ENCODE assay signal across 1 cellular context in the genomic region with DNA sequence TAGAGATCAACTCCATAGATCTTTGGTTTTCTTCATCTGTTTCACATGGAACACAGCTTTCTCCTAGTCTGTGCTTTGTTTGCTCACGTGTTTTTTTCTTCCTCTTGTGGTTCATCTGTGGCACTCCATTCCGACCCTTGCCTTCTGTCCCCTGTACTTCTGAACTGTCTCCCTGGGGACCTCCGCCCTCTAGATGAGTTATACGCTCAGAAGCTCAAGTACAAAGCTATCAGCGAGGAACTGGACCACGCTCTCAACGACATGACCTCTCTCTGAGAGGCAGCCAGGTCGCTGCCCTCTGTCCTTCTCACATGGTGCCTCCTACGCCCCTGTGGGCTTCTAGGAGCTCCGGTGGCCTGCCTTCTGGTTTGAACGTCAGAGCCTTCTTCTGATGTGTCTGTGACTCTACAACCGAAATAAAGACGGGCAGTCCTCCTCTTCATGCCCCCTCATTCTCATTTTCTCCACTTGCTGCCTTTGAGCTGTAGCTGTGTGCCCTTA.
TF ChIP-seq lines count a peak whose summit lies in the region.

No MANE protein-coding gene starts in this region.

TF ChIP-seq in HepG2, 621 proteins besides CTCF, POLR2A, EP300 and RAD21 (continued from another document):
- TF ChIP-seq, protein P1, sequence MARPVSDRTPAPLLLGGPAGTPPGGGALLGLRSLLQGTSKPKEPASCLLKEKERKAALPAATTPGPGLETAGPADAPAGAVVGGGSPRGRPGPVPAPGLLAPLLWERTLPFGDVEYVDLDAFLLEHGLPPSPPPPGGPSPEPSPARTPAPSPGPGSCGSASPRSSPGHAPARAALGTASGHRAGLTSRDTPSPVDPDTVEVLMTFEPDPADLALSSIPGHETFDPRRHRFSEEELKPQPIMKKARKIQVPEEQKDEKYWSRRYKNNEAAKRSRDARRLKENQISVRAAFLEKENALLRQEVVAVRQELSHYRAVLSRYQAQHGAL (CRISPR knock-in tag; IDR thresholded peaks at IDR 0.05; ENCODE audit: not compliant biosample characterization): no peak
- TF ChIP-seq, protein P2, sequence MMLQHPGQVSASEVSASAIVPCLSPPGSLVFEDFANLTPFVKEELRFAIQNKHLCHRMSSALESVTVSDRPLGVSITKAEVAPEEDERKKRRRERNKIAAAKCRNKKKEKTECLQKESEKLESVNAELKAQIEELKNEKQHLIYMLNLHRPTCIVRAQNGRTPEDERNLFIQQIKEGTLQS (CRISPR knock-in tag; IDR thresholded peaks at IDR 0.05): 0 out of 2 replicates have a peak, but pooled peaks have one; percentile 0
- TF ChIP-seq SOX6 (IDR thresholded peaks at IDR 0.05) (no peak), SOX6 (CRISPR knock-in tag; IDR thresholded peaks at IDR 0.05) (0 out of 2 replicates have a peak, but pooled peaks have one; percentile 15), GATAD2A (CRISPR knock-in tag; IDR thresholded peaks at IDR 0.05) (no peak), NR2F6 (IDR thresholded peaks at IDR 0.05) (peak; percentile 77), NR2F6 (CRISPR knock-in tag; IDR thresholded peaks at IDR 0.05) (0 out of 2 replicates have a peak, but pooled peaks have one; percentile 14), NCOA2 (CRISPR knock-in tag; IDR thresholded peaks at IDR 0.05) (no peak), SKI (IDR thresholded peaks at IDR 0.05; ENCODE audit: partially characterized antibody) (no peak), HDAC2 (CRISPR knock-in tag; IDR thresholded peaks at IDR 0.05) (0 out of 2 replicates have a peak, but pooled peaks have one; percentile 13), ZBTB38 (CRISPR knock-in tag; IDR thresholded peaks at IDR 0.05) (peak; percentile 86), ZNF484 (CRISPR knock-in tag; IDR thresholded peaks at IDR 0.05; ENCODE audit: borderline replicate concordance, low read depth) (no peak), ZNF616 (CRISPR knock-in tag; IDR thresholded peaks at IDR 0.05; ENCODE audit: low read depth) (no peak), ZNF614 (CRISPR knock-in tag; IDR thresholded peaks at IDR 0.05; ENCODE audit: borderline replicate concordance) (peak; percentile 26; the same call in 1 of the 2 replicates), SALL1 (CRISPR knock-in tag; IDR thresholded peaks at IDR 0.05) (peak; percentile 51; the same call in 1 of the 2 replicates), STAG1 (CRISPR knock-in tag; IDR thresholded peaks at IDR 0.05) (no peak), YY1 (IDR thresholded peaks at IDR 0.05; ENCODE audit: insufficient read depth, insufficient replicate concordance, low read depth, low read length) (no peak), RBAK (CRISPR knock-in tag; IDR thresholded peaks at IDR 0.05) (no peak), HNF4G (IDR thresholded peaks at IDR 0.05; ENCODE audit: borderline replicate concordance, low read depth, low read length) (peak; percentile 68; the same call in 1 of the 2 replicates), HNF4G (CRISPR knock-in tag; IDR thresholded peaks at IDR 0.05; ENCODE audit: borderline replicate concordance, low read depth) (no peak), REXO4 (CRISPR knock-in tag; IDR thresholded peaks at IDR 0.05; ENCODE audit: borderline replicate concordance) (no peak), MED1 (CRISPR knock-in tag; IDR thresholded peaks at IDR 0.05) (no peak), ZNF33B (CRISPR knock-in tag; IDR thresholded peaks at IDR 0.05) (no peak)
- TF ChIP-seq, protein P3, sequence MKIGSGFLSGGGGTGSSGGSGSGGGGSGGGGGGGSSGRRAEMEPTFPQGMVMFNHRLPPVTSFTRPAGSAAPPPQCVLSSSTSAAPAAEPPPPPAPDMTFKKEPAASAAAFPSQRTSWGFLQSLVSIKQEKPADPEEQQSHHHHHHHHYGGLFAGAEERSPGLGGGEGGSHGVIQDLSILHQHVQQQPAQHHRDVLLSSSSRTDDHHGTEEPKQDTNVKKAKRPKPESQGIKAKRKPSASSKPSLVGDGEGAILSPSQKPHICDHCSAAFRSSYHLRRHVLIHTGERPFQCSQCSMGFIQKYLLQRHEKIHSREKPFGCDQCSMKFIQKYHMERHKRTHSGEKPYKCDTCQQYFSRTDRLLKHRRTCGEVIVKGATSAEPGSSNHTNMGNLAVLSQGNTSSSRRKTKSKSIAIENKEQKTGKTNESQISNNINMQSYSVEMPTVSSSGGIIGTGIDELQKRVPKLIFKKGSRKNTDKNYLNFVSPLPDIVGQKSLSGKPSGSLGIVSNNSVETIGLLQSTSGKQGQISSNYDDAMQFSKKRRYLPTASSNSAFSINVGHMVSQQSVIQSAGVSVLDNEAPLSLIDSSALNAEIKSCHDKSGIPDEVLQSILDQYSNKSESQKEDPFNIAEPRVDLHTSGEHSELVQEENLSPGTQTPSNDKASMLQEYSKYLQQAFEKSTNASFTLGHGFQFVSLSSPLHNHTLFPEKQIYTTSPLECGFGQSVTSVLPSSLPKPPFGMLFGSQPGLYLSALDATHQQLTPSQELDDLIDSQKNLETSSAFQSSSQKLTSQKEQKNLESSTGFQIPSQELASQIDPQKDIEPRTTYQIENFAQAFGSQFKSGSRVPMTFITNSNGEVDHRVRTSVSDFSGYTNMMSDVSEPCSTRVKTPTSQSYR (CRISPR knock-in tag; IDR thresholded peaks at IDR 0.05; ENCODE audit: borderline replicate concordance): no peak
- TF ChIP-seq, protein P4, sequence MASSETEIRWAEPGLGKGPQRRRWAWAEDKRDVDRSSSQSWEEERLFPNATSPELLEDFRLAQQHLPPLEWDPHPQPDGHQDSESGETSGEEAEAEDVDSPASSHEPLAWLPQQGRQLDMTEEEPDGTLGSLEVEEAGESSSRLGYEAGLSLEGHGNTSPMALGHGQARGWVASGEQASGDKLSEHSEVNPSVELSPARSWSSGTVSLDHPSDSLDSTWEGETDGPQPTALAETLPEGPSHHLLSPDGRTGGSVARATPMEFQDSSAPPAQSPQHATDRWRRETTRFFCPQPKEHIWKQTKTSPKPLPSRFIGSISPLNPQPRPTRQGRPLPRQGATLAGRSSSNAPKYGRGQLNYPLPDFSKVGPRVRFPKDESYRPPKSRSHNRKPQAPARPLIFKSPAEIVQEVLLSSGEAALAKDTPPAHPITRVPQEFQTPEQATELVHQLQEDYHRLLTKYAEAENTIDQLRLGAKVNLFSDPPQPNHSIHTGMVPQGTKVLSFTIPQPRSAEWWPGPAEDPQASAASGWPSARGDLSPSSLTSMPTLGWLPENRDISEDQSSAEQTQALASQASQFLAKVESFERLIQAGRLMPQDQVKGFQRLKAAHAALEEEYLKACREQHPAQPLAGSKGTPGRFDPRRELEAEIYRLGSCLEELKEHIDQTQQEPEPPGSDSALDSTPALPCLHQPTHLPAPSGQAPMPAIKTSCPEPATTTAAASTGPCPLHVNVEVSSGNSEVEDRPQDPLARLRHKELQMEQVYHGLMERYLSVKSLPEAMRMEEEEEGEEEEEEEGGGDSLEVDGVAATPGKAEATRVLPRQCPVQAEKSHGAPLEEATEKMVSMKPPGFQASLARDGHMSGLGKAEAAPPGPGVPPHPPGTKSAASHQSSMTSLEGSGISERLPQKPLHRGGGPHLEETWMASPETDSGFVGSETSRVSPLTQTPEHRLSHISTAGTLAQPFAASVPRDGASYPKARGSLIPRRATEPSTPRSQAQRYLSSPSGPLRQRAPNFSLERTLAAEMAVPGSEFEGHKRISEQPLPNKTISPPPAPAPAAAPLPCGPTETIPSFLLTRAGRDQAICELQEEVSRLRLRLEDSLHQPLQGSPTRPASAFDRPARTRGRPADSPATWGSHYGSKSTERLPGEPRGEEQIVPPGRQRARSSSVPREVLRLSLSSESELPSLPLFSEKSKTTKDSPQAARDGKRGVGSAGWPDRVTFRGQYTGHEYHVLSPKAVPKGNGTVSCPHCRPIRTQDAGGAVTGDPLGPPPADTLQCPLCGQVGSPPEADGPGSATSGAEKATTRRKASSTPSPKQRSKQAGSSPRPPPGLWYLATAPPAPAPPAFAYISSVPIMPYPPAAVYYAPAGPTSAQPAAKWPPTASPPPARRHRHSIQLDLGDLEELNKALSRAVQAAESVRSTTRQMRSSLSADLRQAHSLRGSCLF (CRISPR knock-in tag; IDR thresholded peaks at IDR 0.05; ENCODE audit: borderline replicate concordance): no peak
- TF ChIP-seq, protein P5, sequence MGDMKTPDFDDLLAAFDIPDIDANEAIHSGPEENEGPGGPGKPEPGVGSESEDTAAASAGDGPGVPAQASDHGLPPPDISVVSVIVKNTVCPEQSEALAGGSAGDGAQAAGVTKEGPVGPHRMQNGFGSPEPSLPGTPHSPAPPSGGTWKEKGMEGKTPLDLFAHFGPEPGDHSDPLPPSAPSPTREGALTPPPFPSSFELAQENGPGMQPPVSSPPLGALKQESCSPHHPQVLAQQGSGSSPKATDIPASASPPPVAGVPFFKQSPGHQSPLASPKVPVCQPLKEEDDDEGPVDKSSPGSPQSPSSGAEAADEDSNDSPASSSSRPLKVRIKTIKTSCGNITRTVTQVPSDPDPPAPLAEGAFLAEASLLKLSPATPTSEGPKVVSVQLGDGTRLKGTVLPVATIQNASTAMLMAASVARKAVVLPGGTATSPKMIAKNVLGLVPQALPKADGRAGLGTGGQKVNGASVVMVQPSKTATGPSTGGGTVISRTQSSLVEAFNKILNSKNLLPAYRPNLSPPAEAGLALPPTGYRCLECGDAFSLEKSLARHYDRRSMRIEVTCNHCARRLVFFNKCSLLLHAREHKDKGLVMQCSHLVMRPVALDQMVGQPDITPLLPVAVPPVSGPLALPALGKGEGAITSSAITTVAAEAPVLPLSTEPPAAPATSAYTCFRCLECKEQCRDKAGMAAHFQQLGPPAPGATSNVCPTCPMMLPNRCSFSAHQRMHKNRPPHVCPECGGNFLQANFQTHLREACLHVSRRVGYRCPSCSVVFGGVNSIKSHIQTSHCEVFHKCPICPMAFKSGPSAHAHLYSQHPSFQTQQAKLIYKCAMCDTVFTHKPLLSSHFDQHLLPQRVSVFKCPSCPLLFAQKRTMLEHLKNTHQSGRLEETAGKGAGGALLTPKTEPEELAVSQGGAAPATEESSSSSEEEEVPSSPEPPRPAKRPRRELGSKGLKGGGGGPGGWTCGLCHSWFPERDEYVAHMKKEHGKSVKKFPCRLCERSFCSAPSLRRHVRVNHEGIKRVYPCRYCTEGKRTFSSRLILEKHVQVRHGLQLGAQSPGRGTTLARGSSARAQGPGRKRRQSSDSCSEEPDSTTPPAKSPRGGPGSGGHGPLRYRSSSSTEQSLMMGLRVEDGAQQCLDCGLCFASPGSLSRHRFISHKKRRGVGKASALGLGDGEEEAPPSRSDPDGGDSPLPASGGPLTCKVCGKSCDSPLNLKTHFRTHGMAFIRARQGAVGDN (CRISPR knock-in tag; IDR thresholded peaks at IDR 0.05): peak; percentile 36; the same call in 1 of the 2 replicates
- TF ChIP-seq, protein P6, sequence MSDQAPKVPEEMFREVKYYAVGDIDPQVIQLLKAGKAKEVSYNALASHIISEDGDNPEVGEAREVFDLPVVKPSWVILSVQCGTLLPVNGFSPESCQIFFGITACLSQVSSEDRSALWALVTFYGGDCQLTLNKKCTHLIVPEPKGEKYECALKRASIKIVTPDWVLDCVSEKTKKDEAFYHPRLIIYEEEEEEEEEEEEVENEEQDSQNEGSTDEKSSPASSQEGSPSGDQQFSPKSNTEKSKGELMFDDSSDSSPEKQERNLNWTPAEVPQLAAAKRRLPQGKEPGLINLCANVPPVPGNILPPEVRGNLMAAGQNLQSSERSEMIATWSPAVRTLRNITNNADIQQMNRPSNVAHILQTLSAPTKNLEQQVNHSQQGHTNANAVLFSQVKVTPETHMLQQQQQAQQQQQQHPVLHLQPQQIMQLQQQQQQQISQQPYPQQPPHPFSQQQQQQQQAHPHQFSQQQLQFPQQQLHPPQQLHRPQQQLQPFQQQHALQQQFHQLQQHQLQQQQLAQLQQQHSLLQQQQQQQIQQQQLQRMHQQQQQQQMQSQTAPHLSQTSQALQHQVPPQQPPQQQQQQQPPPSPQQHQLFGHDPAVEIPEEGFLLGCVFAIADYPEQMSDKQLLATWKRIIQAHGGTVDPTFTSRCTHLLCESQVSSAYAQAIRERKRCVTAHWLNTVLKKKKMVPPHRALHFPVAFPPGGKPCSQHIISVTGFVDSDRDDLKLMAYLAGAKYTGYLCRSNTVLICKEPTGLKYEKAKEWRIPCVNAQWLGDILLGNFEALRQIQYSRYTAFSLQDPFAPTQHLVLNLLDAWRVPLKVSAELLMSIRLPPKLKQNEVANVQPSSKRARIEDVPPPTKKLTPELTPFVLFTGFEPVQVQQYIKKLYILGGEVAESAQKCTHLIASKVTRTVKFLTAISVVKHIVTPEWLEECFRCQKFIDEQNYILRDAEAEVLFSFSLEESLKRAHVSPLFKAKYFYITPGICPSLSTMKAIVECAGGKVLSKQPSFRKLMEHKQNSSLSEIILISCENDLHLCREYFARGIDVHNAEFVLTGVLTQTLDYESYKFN (CRISPR knock-in tag; conservative IDR thresholded peaks at IDR 0.05): peak; percentile 33; the same call in 1 of the 2 replicates
